ENCODE assay signal across 8 cellular contexts in genomic region chr12:22856120-22856699, GRCh38.
A peak's percentile ranks its signal among the peaks of the same experiment; 100 is the strongest.
DNase-seq lines count a peak whose midpoint lies in the region; ATAC-seq and TF ChIP-seq lines count a peak whose summit lies in the region.

No MANE protein-coding gene starts in this region.

- H4K20me1 ChIP-seq in mammary epithelial cell (ENCODE audit: insufficient read depth, low read length): no peaks in the 10 kb centered on the region

- WGBS in mammary epithelial cell (ENCODE audit: low coverage, missing lambda C conversion rate): 33% methylated on average over 3 of the region's 3 CpGs

- H3K9ac ChIP-seq in mammary epithelial cell (ENCODE audit: insufficient read depth, low read length): no peak overlapping the region

- H3K27ac ChIP-seq in right atrium auricular region: no peak overlapping the region
- no peak overlapping the region for H3K27ac ChIP-seq in mammary epithelial cell (ENCODE audit: insufficient read depth, low read depth, low read length)

- no peaks in the 10 kb centered on the region for H3K4me1 ChIP-seq in right atrium auricular region
- H3K4me1 ChIP-seq in mammary epithelial cell (ENCODE audit: insufficient read depth, low read length): no peaks in the 10 kb centered on the region

- H3K36me3 ChIP-seq in right atrium auricular region: no peaks in the 10 kb centered on the region
- no peaks in the 10 kb centered on the region for H3K36me3 ChIP-seq in mammary epithelial cell (ENCODE audit: insufficient read depth, low read length)

- H3K79me2 ChIP-seq in mammary epithelial cell (ENCODE audit: insufficient read depth, low read length): no peaks in the 10 kb centered on the region

- H3K9me3 ChIP-seq in right atrium auricular region: no peaks in the 10 kb centered on the region
- H3K9me3 ChIP-seq in mammary epithelial cell (replicated peaks; ENCODE audit: insufficient read depth, low read length): no peaks in the 10 kb centered on the region

- in situ Hi-C loops in mammary epithelial cell (cut with MboI; ENCODE audit: low sequenced_read_pairs in 2 of 2): loop anchor here in 1 of 2 donors (5.0 kb wide), 1 partner anchor 201 kb away; no protein-coding TSS in a partner anchor

- H3K4me1 Mint-ChIP-seq in mesothelial cell of epicardium: no peaks in the 10 kb centered on the region

- H3K27me3 Mint-ChIP-seq in mesothelial cell of epicardium (ENCODE audit: low read depth): peaks cover 39% of the 10 kb centered on the region

- no peaks in the 10 kb centered on the region for H3K27me3 ChIP-seq in right atrium auricular region
- H3K27me3 ChIP-seq in mammary epithelial cell (ENCODE audit: insufficient read depth, low read length): no peaks in the 10 kb centered on the region

- no peaks in the 10 kb centered on the region for H3K9me3 Mint-ChIP-seq in mesothelial cell of epicardium

- intact Hi-C loops in left ventricle myocardium superior (cut with micrococcal nuclease): no loop called here
- intact Hi-C loops in mammary epithelial cell (cut with micrococcal nuclease): loop anchor here (1.0 to 10.0 kb wide), 5 partner anchors 125 to 365 kb away; no protein-coding TSS in a partner anchor

- H3K27ac Mint-ChIP-seq in mesothelial cell of epicardium: no peak overlapping the region

- H3K4me2 ChIP-seq in mammary epithelial cell (ENCODE audit: insufficient read depth, low read depth, low read length): no peak overlapping the region

- CTCF ChIA-PET in mammary epithelial cell (lab: Charles Lee; ENCODE audit: low non-redundant PET): interaction anchor here (0.6 to 0.7 kb wide), 2 partner anchors 69 to 200 kb away, joined by 3 read pairs; no protein-coding TSS in a partner anchor

- no peak for DNase-seq in right atrium auricular region (ENCODE audit: low spot score)
- DNase-seq in left ventricle myocardium superior: no peak
- DNase-seq in NCI-H2227 treated with DMSO at 0.1 percent for 48 hours (lab: John Stamatoyannopoulos, UW): peak; percentile 40
- DNase-seq in mammary epithelial cell: peak; percentile 13
- no peak for DNase-seq in mesothelial cell of epicardium (ENCODE audit: low spot score in 2 of 2, unreplicated experiment in 2 of 2)
- DNase-seq in stimulated activated CD4-positive, alpha-beta T cell treated with anti-CD3 and anti-CD28 coated beads, Interleukin-4, amount 100 ng/mL, for 1 hour: no peak
- DNase-seq in T1000 (lab: John Stamatoyannopoulos, UW): no peak

- no peak for ATAC-seq in left ventricle myocardium superior
- ATAC-seq in GM19397 (IDR thresholded peaks at IDR 0.05; ENCODE audit: unreplicated experiment): no peak

- TF ChIP-seq CTCF in right atrium auricular region (IDR thresholded peaks at IDR 0.05): peak; percentile 40 to 71
- TF ChIP-seq CTCF in mammary epithelial cell (conservative IDR thresholded peaks at IDR 0.05 in 1 of 2, IDR thresholded peaks at IDR 0.05 in 1 of 2; ENCODE audit: extremely low read depth in 1 of 2, insufficient read depth in 1 of 2, low read depth in 1 of 2, low read length in 2 of 2): peak; percentile 42 to 62
- TF ChIP-seq CTCF in mesothelial cell of epicardium (IDR thresholded peaks at IDR 0.05; ENCODE audit: unreplicated experiment): peak; percentile 77

- H3K4me3 Mint-ChIP-seq in mesothelial cell of epicardium: no peak overlapping the region

- no peak overlapping the region for H2AFZ ChIP-seq in mammary epithelial cell (ENCODE audit: low read depth, low read length)

- BruUV-seq in mammary epithelial cell (replicated peaks; lab: Mats Ljungman, UMichigan): no TSS peak

- H3K4me3 ChIP-seq in right atrium auricular region (no peak overlapping the region), mammary epithelial cell (replicated peaks in 1 of 3; ENCODE audit: insufficient read depth in 1 of 3, low read depth in 2 of 3, low read length in 3 of 3) (no peak overlapping the region)

- H3K36me3 Mint-ChIP-seq in mesothelial cell of epicardium: no peaks in the 10 kb centered on the region

- dilution Hi-C loops in mammary epithelial cell (cut with HindIII; ENCODE audit: low sequenced_read_pairs): no loop called here

Comparison
In these comparisons a context has a peak if more than half of its experiments do, and no peak if none do; other contexts are left out.
1. DNase-seq: peak in NCI-H2227 treated with DMSO at 0.1 percent for 48 hours (single experiment) and mammary epithelial cell (single experiment); none in right atrium auricular region (single experiment), left ventricle myocardium superior (single experiment), mesothelial cell of epicardium (0 of 2), stimulated activated CD4-positive, alpha-beta T cell treated with anti-CD3 and anti-CD28 coated beads, Interleukin-4, amount 100 ng/mL, for 1 hour (single experiment) and T1000 (single experiment).
2. Peak in every context shown above with its lines, with median percentiles within 50 percentile points of each other: CTCF ChIP-seq.